In genomic region chr20:25355191-25355590, GRCh38 we compare ENCODE assay signal across 1 cellular context.
TF ChIP-seq lines count a peak whose summit lies in the region.

No MANE protein-coding gene starts in this region.

TF ChIP-seq in H1, 55 proteins besides CTCF, POLR2A, EP300 and RAD21:
- no peak for TF ChIP-seq SAP30 (IDR thresholded peaks at IDR 0.05; ENCODE audit: insufficient read depth, insufficient replicate concordance, low read length)
- TF ChIP-seq, protein P1, sequence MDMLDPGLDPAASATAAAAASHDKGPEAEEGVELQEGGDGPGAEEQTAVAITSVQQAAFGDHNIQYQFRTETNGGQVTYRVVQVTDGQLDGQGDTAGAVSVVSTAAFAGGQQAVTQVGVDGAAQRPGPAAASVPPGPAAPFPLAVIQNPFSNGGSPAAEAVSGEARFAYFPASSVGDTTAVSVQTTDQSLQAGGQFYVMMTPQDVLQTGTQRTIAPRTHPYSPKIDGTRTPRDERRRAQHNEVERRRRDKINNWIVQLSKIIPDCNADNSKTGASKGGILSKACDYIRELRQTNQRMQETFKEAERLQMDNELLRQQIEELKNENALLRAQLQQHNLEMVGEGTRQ (IDR thresholded peaks at IDR 0.05; ENCODE audit: low read length) = no peak
- TF ChIP-seq BRCA1 (IDR thresholded peaks at IDR 0.05; ENCODE audit: low read depth, low read length) = no peak
- TF ChIP-seq TAF1 (IDR thresholded peaks at IDR 0.05; ENCODE audit: low read depth, low read length) = no peak
- TF ChIP-seq BCL11A (IDR thresholded peaks at IDR 0.05; ENCODE audit: low read depth in 2 of 2, low read length in 2 of 2) = no peak
- TF ChIP-seq SUZ12 (IDR thresholded peaks at IDR 0.05; ENCODE audit: low read length) = no peak
- no peak for TF ChIP-seq POU5F1 (IDR thresholded peaks at IDR 0.05; ENCODE audit: low read depth, low read length)
- no peak for TF ChIP-seq SRF (IDR thresholded peaks at IDR 0.05; ENCODE audit: low read depth, low read length)
- no peak for TF ChIP-seq CHD1 (IDR thresholded peaks at IDR 0.05; ENCODE audit: low read depth, low read length)
- TF ChIP-seq MAX (IDR thresholded peaks at IDR 0.05) = no peak
